32 cellular contexts compared by ENCODE assay signal in the genomic region with DNA sequence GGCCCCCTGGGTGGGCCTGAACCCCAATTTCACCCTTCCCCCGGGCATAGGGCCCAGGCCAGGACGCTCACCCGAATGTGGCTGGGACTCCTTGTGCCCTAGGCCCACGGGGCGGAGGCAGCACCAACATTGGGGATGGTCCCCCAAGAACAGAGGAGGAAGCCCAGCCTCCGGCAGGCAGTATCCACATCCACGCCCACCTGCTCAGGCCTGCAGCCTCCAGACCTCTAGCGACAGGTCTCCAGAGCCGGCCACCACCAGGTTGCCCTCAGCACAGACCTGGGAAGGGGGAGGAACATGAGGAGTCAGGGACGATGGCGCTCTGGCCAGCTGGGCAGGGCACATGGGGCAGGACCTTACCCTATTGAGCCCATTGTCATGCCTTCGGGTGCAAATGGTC. TPM values are rescaled to one million over a fixed set of nuclear protein-coding genes. Genes with fewer than 3 reads are reported as not detected.
"Had no signal": no experiment of that assay in that cellular context is flagged by ENCODE, and none has a peak within 500 bp of the region (broad histone marks: within the 10 kb centered on the region; RNA-seq: fewer than 3 reads in every experiment).

No MANE protein-coding gene starts in this region.

- H3K4me2 ChIP-seq: hepatocyte had no signal

- FAIRE-seq: endothelial cell of umbilical vein had no signal

- H3K4me3 ChIP-seq: colonic mucosa, hepatocyte, lung, stomach, thoracic aorta, transverse colon, uterus had no signal

- H3K27me3 ChIP-seq: colonic mucosa, hepatocyte, neutrophil, stomach, transverse colon, uterus had no signal

- H3K27ac ChIP-seq: colonic mucosa, hepatocyte, neutrophil, stomach, thoracic aorta, transverse colon, uterus had no signal

- DNase-seq: cerebellar nuclear complex; colonic mucosa; effector CD4-positive, alpha-beta T cell; endodermal cell; erythroblast; foreskin melanocyte; head of caudate nucleus; left colon; left ventricle myocardium superior; mesenchymal stem cell; naive thymus-derived CD4-positive, alpha-beta T cell; nephron progenitor cell; posterior cingulate gyrus; stimulated activated CD4-positive, alpha-beta T cell treated with anti-CD3 and anti-CD28 coated beads, Interleukin-2, amount 100 ng/mL, for 24 hours; stimulated activated CD4-positive, alpha-beta T cell treated with anti-CD3 and anti-CD28 coated beads, Interleukin-4, amount 100 ng/mL, for 4 hours; stimulated activated naive B cell treated with anti-CD40 and anti-IgM and Interleukin-4, amounts not matched to agents 10 μg/mL and 1 μg/mL and 100 μg/mL, for 72 hours; stomach; substantia nigra; transverse colon; uterus had no signal

- H3K79me2 ChIP-seq: hepatocyte had no signal

- ATAC-seq: left colon; left ventricle myocardium superior; sciatic nerve; stimulated activated naive B cell treated with anti-CD40 and anti-IgM and Interleukin-4, amounts not matched to agents 10 μg/mL and 1 μg/mL and 100 μg/mL, for 72 hours had no signal

- H3K36me3 ChIP-seq: colonic mucosa, neutrophil, thoracic aorta, transverse colon, uterus had no signal

- H3K9me3 ChIP-seq: colonic mucosa, neutrophil, stomach, thoracic aorta, transverse colon, uterus had no signal

- H2AFZ ChIP-seq: hepatocyte had no signal

- H3K4me1 ChIP-seq: colonic mucosa, stomach, transverse colon, uterus had no signal

RNA-seq across cellular contexts. Expression of a gene that starts 1.2 kb away (rescaled TPM):
- total RNA-seq: colonic mucosa; dermis microvascular lymphatic vessel endothelial cell; endodermal cell; endothelial cell of umbilical vein; hepatocyte; kidney epithelial cell; left colon; left ventricle myocardium superior; lung; mononuclear cell; naive thymus-derived CD4-positive, alpha-beta T cell; osteocyte; pulmonary artery endothelial cell; sciatic nerve; skeletal muscle tissue; stomach; thoracic aorta; transverse colon; uterus had no signal
- polyA plus RNA-seq: endothelial cell of umbilical vein; hepatocyte; lung; naive thymus-derived CD4-positive, alpha-beta T cell; stomach had no signal
